Comparison of ENCODE assay signal across 28 cellular contexts in genomic region chr1:158939180-158939579, GRCh38. TPM values are rescaled to one million over a fixed set of nuclear protein-coding genes. Genes with fewer than 3 reads are reported as not detected.
"Had no signal": no experiment of that assay in that cellular context is flagged by ENCODE, and none has a peak within 500 bp of the region (broad histone marks: within the 10 kb centered on the region; RNA-seq: fewer than 3 reads in every experiment).

No MANE protein-coding gene starts in this region.

- H3K4me1 Mint-ChIP-seq: nephron progenitor cell; stimulated activated naive B cell treated with anti-CD40 and anti-IgM and Interleukin-4, amounts not matched to agents 10 μg/mL and 1 μg/mL and 100 μg/mL, for 72 hours; stimulated activated naive CD8-positive, alpha-beta T cell treated with anti-CD3 and anti-CD28 coated beads, Interleukin-15, amount 100 ng/mL, for 72 hours had no signal

- H3K27ac ChIP-seq: dorsolateral prefrontal cortex, gastrocnemius medialis, heart right ventricle, left ventricle myocardium inferior, lower lobe of right lung, neutrophil, spleen, thoracic aorta, transverse colon had no signal

- ATAC-seq: esophagus mucosa; gastrocnemius medialis; heart right ventricle; lower lobe of right lung; sciatic nerve; stimulated activated naive B cell treated with anti-CD40 and anti-IgM and Interleukin-4, amounts not matched to agents 10 μg/mL and 1 μg/mL and 100 μg/mL, for 72 hours; stimulated activated naive CD8-positive, alpha-beta T cell treated with anti-CD3 and anti-CD28 coated beads, Interleukin-15, amount 100 ng/mL, for 72 hours had no signal

- H3K27me3 Mint-ChIP-seq: memory B cell had no signal

- H3K4me3 Mint-ChIP-seq: memory B cell; nephron progenitor cell; stimulated activated naive B cell treated with anti-CD40 and anti-IgM and Interleukin-4, amounts not matched to agents 10 μg/mL and 1 μg/mL and 100 μg/mL, for 72 hours; stimulated activated naive CD8-positive, alpha-beta T cell treated with anti-CD3 and anti-CD28 coated beads, Interleukin-15, amount 100 ng/mL, for 72 hours had no signal

- H3K9me3 ChIP-seq: gastrocnemius medialis, heart right ventricle, lower lobe of right lung, neutrophil, spleen, thoracic aorta, transverse colon had no signal

- H3K36me3 ChIP-seq: gastrocnemius medialis, left ventricle myocardium inferior, lower lobe of right lung, neutrophil, thoracic aorta, transverse colon had no signal

- H3K4me3 ChIP-seq: dorsolateral prefrontal cortex, gastrocnemius medialis, heart right ventricle, left ventricle myocardium inferior, lower lobe of right lung, spleen, thoracic aorta, transverse colon had no signal

- H3K27ac Mint-ChIP-seq: memory B cell; nephron progenitor cell; stimulated activated naive B cell treated with anti-CD40 and anti-IgM and Interleukin-4, amounts not matched to agents 10 μg/mL and 1 μg/mL and 100 μg/mL, for 72 hours; stimulated activated naive CD8-positive, alpha-beta T cell treated with anti-CD3 and anti-CD28 coated beads, Interleukin-15, amount 100 ng/mL, for 72 hours had no signal

- H3K27me3 ChIP-seq: gastrocnemius medialis, neutrophil, spleen, transverse colon had no signal

- H3K9me3 Mint-ChIP-seq: memory B cell; nephron progenitor cell; stimulated activated naive B cell treated with anti-CD40 and anti-IgM and Interleukin-4, amounts not matched to agents 10 μg/mL and 1 μg/mL and 100 μg/mL, for 72 hours; stimulated activated naive CD8-positive, alpha-beta T cell treated with anti-CD3 and anti-CD28 coated beads, Interleukin-15, amount 100 ng/mL, for 72 hours had no signal

- DNase-seq: cortex of kidney; dorsolateral prefrontal cortex; effector CD8-positive, alpha-beta T cell; gastrocnemius medialis; heart right ventricle; hypothalamus; islet precursor cell; left ventricle myocardium inferior; lower lobe of right lung; midbrain; nephron progenitor cell; posterior cingulate gyrus; spleen; stimulated activated CD4-positive, alpha-beta T cell treated with anti-CD3 and anti-CD28 coated beads, Interleukin-15, amount 100 ng/mL, for 24 hours; stimulated activated CD4-positive, alpha-beta T cell treated with anti-CD3 and anti-CD28 coated beads, Interleukin-1b, Interleukin-23, amount 100 ng/mL, for 48 hours; stimulated activated CD4-positive, alpha-beta T cell treated with anti-CD3 and anti-CD28 coated beads, Interleukin-4, amount 100 ng/mL, for 24 hours; stimulated activated naive B cell treated with anti-CD40 and anti-IgM and Interleukin-4, amounts not matched to agents 10 μg/mL and 1 μg/mL and 100 μg/mL, for 72 hours; stimulated activated naive CD8-positive, alpha-beta T cell treated with anti-CD3 and anti-CD28 coated beads, Interleukin-15, amount 100 ng/mL, for 72 hours; transverse colon had no signal

- H3K4me1 ChIP-seq: gastrocnemius medialis, heart right ventricle, left ventricle myocardium inferior, lower lobe of right lung, transverse colon had no signal

RNA-seq across cellular contexts. Expression of gene PYHIN1, which starts 7.8 kb away (rescaled TPM):
- total RNA-seq: fibroblast of lung, osteoblast, pulmonary artery endothelial cell, skeletal muscle tissue had no signal
- polyA plus RNA-seq: fibroblast of lung had no signal
